Comparison of ENCODE assay signal across 1 cellular context in the genomic region with DNA sequence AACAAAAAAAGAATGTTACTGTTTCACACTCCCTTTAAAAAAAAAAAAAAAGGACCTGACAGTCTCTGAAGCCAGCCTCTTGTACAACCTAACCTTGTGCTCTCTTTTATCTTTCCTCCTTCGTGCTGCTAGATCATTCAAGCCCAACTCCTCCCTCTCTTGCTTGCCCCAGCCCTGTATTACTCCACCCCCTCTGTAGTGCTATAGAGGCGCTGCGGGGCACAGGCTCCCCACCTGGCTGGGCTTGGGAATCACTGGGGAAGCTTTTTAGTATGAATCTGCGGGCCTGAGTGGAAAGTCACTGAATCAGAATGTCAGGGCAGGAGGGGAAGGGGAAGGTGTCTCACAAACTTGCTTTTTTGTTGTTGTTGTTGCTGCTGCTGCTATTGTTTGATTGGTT.
TF ChIP-seq lines count a peak whose summit lies in the region.

No MANE protein-coding gene starts in this region.

TF ChIP-seq in neural cell, 6 proteins besides CTCF, POLR2A, EP300 and RAD21:
- TF ChIP-seq SMC3 (conservative IDR thresholded peaks at IDR 0.05; ENCODE audit: poor library complexity), result no peak
